In genomic region chr17:42411321-42411820, GRCh38 we compare ENCODE assay signal across 16 cellular contexts. TPM values are rescaled to one million over a fixed set of nuclear protein-coding genes. Genes with fewer than 3 reads are reported as not detected.
DNase-seq lines count a peak whose midpoint lies in the region; ATAC-seq and TF ChIP-seq lines count a peak whose summit lies in the region.
"Had no signal": no experiment of that assay in that cellular context is flagged by ENCODE, and none has a peak within 500 bp of the region (broad histone marks: within the 10 kb centered on the region; RNA-seq: fewer than 3 reads in every experiment).

No MANE protein-coding gene starts in this region.

- TF ChIP-seq CTCF in RWPE2 (IDR thresholded peaks at IDR 0.05; ENCODE audit: poor library complexity, severe bottlenecking) (no peak), transverse colon (IDR thresholded peaks at IDR 0.05) (no peak)

- H3K4me3 ChIP-seq in RWPE2 (ENCODE audit: severe bottlenecking) (no peak overlapping the region), transverse colon (no peak overlapping the region)

- no peak for TF ChIP-seq EP300 in transverse colon (IDR thresholded peaks at IDR 0.05; ENCODE audit: low read depth)

- H3K9me3 ChIP-seq in RWPE2 (ENCODE audit: severe bottlenecking) (no peaks in the 10 kb centered on the region), transverse colon (no peaks in the 10 kb centered on the region)

- H3K36me3 ChIP-seq in RWPE2 (ENCODE audit: low read depth) (peaks cover 31% of the 10 kb centered on the region), transverse colon (no peaks in the 10 kb centered on the region)

- H3K4me1 ChIP-seq in RWPE2 (ENCODE audit: insufficient read depth, poor library complexity, severe bottlenecking) (peaks cover 49% of the 10 kb centered on the region), transverse colon (peaks cover 35 to 75% (median 55%) of the 10 kb centered on the region in 4 donors)

- intact Hi-C loops in posterior vena cava (cut with DNase I), result no loop called here
- intact Hi-C loops in transverse colon (cut with DNase I; ENCODE audit: low total_unique reads), result no loop called here

- ATAC-seq in RWPE2 (ENCODE audit: low read depth), result no peak
- ATAC-seq in HG03457 (IDR thresholded peaks at IDR 0.05; ENCODE audit: unreplicated experiment), result no peak
- ATAC-seq: HepG2, left colon had no signal

- no peak for TF ChIP-seq POLR2A in transverse colon (IDR thresholded peaks at IDR 0.05)

- in situ Hi-C loops in transverse colon (cut with MboI; ENCODE audit: low pct_ligation_motif_present in 1 of 4, low pct_unique_long_range_greater_than_20kb in 1 of 4, low sequenced_read_pairs in 3 of 4), result loop anchor here in 1 of 4 donors (25.0 kb wide), 1 partner anchor 101 kb away; no protein-coding TSS in a partner anchor

- WGBS in transverse colon (ENCODE audit: low coverage in 1 of 2), 2 donors, result 60 to 72% methylated on average over 1 to 5 of the region's 5 CpGs

- H3K27ac ChIP-seq in RWPE2 (ENCODE audit: poor library complexity, severe bottlenecking), result peak overlapping the region; percentile 94
- H3K27ac ChIP-seq in transverse colon, result peak overlapping the region; percentile 72 to 90 (median 79)

- no peaks in the 10 kb centered on the region for H3K27me3 ChIP-seq in RWPE2 (ENCODE audit: insufficient read depth, poor library complexity, severe bottlenecking)
- H3K27me3 ChIP-seq in transverse colon, result no peaks in the 10 kb centered on the region

- DNase-seq in RWPE2 (ENCODE audit: low spot score), result no peak
- peak; percentile 11 for DNase-seq in epidermal melanocyte (ENCODE audit: insufficient read length, low spot score)
- DNase-seq in posterior vena cava (ENCODE audit: low spot score), result peak; percentile 36
- no peak for DNase-seq in transverse colon
- DNase-seq in iPS-NIHi11 (ENCODE audit: low spot score), result no peak
- no peak for DNase-seq in A172 (ENCODE audit: low spot score)
- DNase-seq: activated CD4-positive, alpha-beta T cell treated with anti-CD3 and anti-CD28 coated beads, Interleukin-2, amount 50 U/mL, for 48 hours; activated T-cell treated with anti-CD3 and anti-CD28 coated beads, Interleukin-2, amount 50 U/mL, for 48 hours; CD4-positive, alpha-beta T cell; DND-41; hippocampal formation; naive B cell; NCI-H2171 treated with DMSO at 0.1 percent for 48 hours had no signal

RNA-seq across cellular contexts. Expression of gene CAVIN1, which starts 11.7 kb away (rescaled TPM):
- total RNA-seq in posterior vena cava, result 100 to 1,000 TPM; 733 to 737 TPM
- 100 to 1,000 TPM in 1 of 4 donors, 10 to 100 TPM in 3; 53.7 to 135 (median 69.2) TPM for total RNA-seq in transverse colon
- total RNA-seq in A172 (2014; rRNA removed; shearing (Covaris generic)), result 569 and 659 TPM in 2 replicates

RNA-seq across cellular contexts. Expression of gene STAT3, which starts 23.1 kb away (rescaled TPM):
- total RNA-seq in posterior vena cava (100 to 1,000 TPM; 230 to 241 TPM), transverse colon (100 to 1,000 TPM; 110 to 156 (median 130) TPM)
- total RNA-seq in A172 (2014; rRNA removed; shearing (Covaris generic)), result 78.5 and 92.9 TPM in 2 replicates

RNA-seq across cellular contexts. Expression of gene ATP6V0A1, which starts 47.3 kb away (rescaled TPM):
- total RNA-seq in posterior vena cava (10 to 100 TPM; 69.6 to 70.1 TPM), transverse colon (100 to 1,000 TPM in 2 of 4 donors, 10 to 100 TPM in 2; 91.8 to 313 (median 115) TPM)
- 23.4 and 24.1 TPM in 2 replicates for total RNA-seq in A172 (2014; rRNA removed; shearing (Covaris generic))

Comparison
In these comparisons a context has a peak if more than half of its experiments do, and no peak if none do; other contexts are left out.
1. DNase-seq: peak in epidermal melanocyte (single experiment) and posterior vena cava (single experiment); none in RWPE2 (single experiment), transverse colon (single experiment), iPS-NIHi11 (single experiment) and A172 (single experiment).